Comparison of ENCODE assay signal across 38 cellular contexts in the genomic region with DNA sequence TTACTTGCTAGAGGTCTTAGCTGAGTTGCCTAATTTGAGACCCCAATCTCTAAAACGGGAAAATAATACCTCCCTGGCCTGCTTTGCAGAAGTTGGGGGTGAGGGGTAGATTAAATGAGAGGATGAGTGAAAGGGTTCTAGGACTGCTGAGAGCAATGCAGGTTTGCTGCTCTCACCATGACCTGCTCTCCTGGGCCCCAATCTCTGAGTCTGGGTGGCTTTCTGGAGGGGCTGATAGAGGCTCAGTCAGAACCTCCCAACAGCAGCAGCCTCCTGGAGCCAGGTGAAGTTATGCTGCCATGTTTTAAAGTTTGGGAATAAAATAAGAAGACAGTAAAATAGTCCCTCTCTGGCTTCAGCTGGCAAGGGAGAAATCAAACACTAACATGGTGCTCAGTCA. TPM values are rescaled to one million over a fixed set of nuclear protein-coding genes. Genes with fewer than 3 reads are reported as not detected.
"Had no signal": no experiment of that assay in that cellular context is flagged by ENCODE, and none has a peak within 500 bp of the region (broad histone marks: within the 10 kb centered on the region; RNA-seq: fewer than 3 reads in every experiment).

No MANE protein-coding gene starts in this region.

- H3K27ac Mint-ChIP-seq: activated B cell treated with CpG ODN at 0.5 μM for 24 hours; activated CD4-positive, alpha-beta memory T cell treated with anti-CD3 and anti-CD28 coated beads, Interleukin-2, amount 10 ng/mL, durations not matched to agents 7 days and 5 days; activated CD4-positive, alpha-beta T cell treated with anti-CD3 and anti-CD28 coated beads, Interleukin-2, amount 10 ng/mL, durations not matched to agents 7 days and 5 days; activated CD8-positive, alpha-beta memory T cell treated with anti-CD3 and anti-CD28 coated beads, Interleukin-2, amount 10 ng/mL, durations not matched to agents 7 days and 5 days; activated CD8-positive, alpha-beta T cell treated with anti-CD3 and anti-CD28 coated beads, Interleukin-2, amount 10 ng/mL, durations not matched to agents 7 days and 5 days; activated naive CD4-positive, alpha-beta T cell treated with anti-CD3 and anti-CD28 coated beads, Interleukin-2, amount 10 ng/mL, durations not matched to agents 7 days and 5 days; activated naive CD4-positive, alpha-beta T cell treated with anti-CD3 and anti-CD28 coated beads, Interleukin-2, amount 50 U/mL, for 24 hours; activated naive CD8-positive, alpha-beta T cell; activated naive CD8-positive, alpha-beta T cell treated with anti-CD3 and anti-CD28 coated beads, Interleukin-2, amount 10 ng/mL, durations not matched to agents 7 days and 5 days; activated naive CD8-positive, alpha-beta T cell treated with anti-CD3 and anti-CD28 coated beads, Interleukin-2, amount 50 U/mL, for 24 hours; activated T-helper 2 cell treated with anti-CD3 and anti-CD28 coated beads, Interferon-gamma antibody, Interleukin-2, Interleukin-4, amounts not matched to agents 10 μg/mL and 5 μg/mL and 100 μg/mL, durations not matched to agents 14 hours and 24 hours and 36 hours; brain; T-helper 1 cell treated with Interleukin-12 subunit alpha and Interleukin-12 subunit beta and Interleukin-4 antibody, amounts not matched to agents 30 μg/mL and 1 μg/mL, for 36 hours; T-helper 2 cell treated with Interferon-gamma antibody and Interleukin-4, amounts not matched to agents 5 μg/mL and 100 μg/mL, for 36 hours had no signal

- FAIRE-seq: bronchial epithelial cell, TTC549 had no signal

- DNase-seq: activated B cell treated with CpG ODN at 0.5 μM for 24 hours; activated CD4-positive, alpha-beta memory T cell treated with anti-CD3 and anti-CD28 coated beads, Interleukin-2, amount 10 ng/mL, durations not matched to agents 7 days and 5 days; activated CD4-positive, alpha-beta T cell treated with anti-CD3 and anti-CD28 coated beads for 4 hours; activated CD4-positive, alpha-beta T cell treated with anti-CD3 and anti-CD28 coated beads, Interleukin-2, amount 10 ng/mL, durations not matched to agents 7 days and 5 days; activated CD4-positive, alpha-beta T cell treated with anti-CD3 and anti-CD28 coated beads, Interleukin-2, amount 50 U/mL, for 48 hours; activated CD4-positive, CD25-positive, alpha-beta regulatory T cell treated with anti-CD3 and anti-CD28 coated beads, Interleukin-2, amount 50 U/mL, for 72 hours; activated CD8-positive, alpha-beta memory T cell treated with anti-CD3 and anti-CD28 coated beads for 24 hours; activated CD8-positive, alpha-beta memory T cell treated with anti-CD3 and anti-CD28 coated beads, Interleukin-2, amount 10 ng/mL, durations not matched to agents 7 days and 5 days; activated CD8-positive, alpha-beta memory T cell treated with anti-CD3 and anti-CD28 coated beads, Interleukin-2, amount 50 U/mL, for 48 hours; activated CD8-positive, alpha-beta T cell treated with anti-CD3 and anti-CD28 coated beads, Interleukin-2, amount 10 ng/mL, durations not matched to agents 7 days and 5 days; activated effector memory CD4-positive, alpha-beta T cell treated with Interleukin-2 at 50 U/mL for 16 hours; activated gamma-delta T cell; activated naive CD4-positive, alpha-beta T cell treated with anti-CD3 and anti-CD28 coated beads, Interleukin-2, amount 10 ng/mL, durations not matched to agents 7 days and 5 days; activated naive CD4-positive, alpha-beta T cell treated with Interleukin-2 at 50 U/mL for 16 hours; activated naive CD8-positive, alpha-beta T cell treated with anti-CD3 and anti-CD28 coated beads, Interleukin-2, amount 10 ng/mL, durations not matched to agents 7 days and 5 days; activated naive CD8-positive, alpha-beta T cell treated with anti-CD3 and anti-CD28 coated beads, Interleukin-2, amount 50 U/mL, for 24 hours; activated T-cell treated with anti-CD3 and anti-CD28 coated beads, Interleukin-2, amount 50 U/mL, for 1 hour; activated T-cell treated with anti-CD3 and anti-CD28 coated beads, Interleukin-2, amount 50 U/mL, for 48 hours; amygdala; anterior cingulate cortex; caudate nucleus; cerebellar nuclear complex; T-helper 1 cell; T-helper 2 cell; T-helper 9 cell had no signal

- H3K27me3 Mint-ChIP-seq: activated B cell treated with CpG ODN at 0.5 μM for 24 hours; activated CD4-positive, alpha-beta memory T cell treated with anti-CD3 and anti-CD28 coated beads, Interleukin-2, amount 10 ng/mL, durations not matched to agents 7 days and 5 days; activated CD4-positive, alpha-beta T cell treated with anti-CD3 and anti-CD28 coated beads, Interleukin-2, amount 10 ng/mL, durations not matched to agents 7 days and 5 days; activated CD8-positive, alpha-beta memory T cell treated with anti-CD3 and anti-CD28 coated beads, Interleukin-2, amount 10 ng/mL, durations not matched to agents 7 days and 5 days; activated naive CD4-positive, alpha-beta T cell treated with anti-CD3 and anti-CD28 coated beads, Interleukin-2, amount 10 ng/mL, durations not matched to agents 7 days and 5 days; activated naive CD4-positive, alpha-beta T cell treated with anti-CD3 and anti-CD28 coated beads, Interleukin-2, amount 50 U/mL, for 24 hours; activated naive CD8-positive, alpha-beta T cell; activated naive CD8-positive, alpha-beta T cell treated with anti-CD3 and anti-CD28 coated beads, Interleukin-2, amount 10 ng/mL, durations not matched to agents 7 days and 5 days; activated naive CD8-positive, alpha-beta T cell treated with anti-CD3 and anti-CD28 coated beads, Interleukin-2, amount 50 U/mL, for 24 hours; brain; central memory CD8-positive, alpha-beta T cell had no signal

- H3K4me3 Mint-ChIP-seq: activated B cell treated with CpG ODN at 0.5 μM for 24 hours; activated CD4-positive, alpha-beta memory T cell treated with anti-CD3 and anti-CD28 coated beads, Interleukin-2, amount 10 ng/mL, durations not matched to agents 7 days and 5 days; activated CD4-positive, alpha-beta T cell treated with anti-CD3 and anti-CD28 coated beads, Interleukin-2, amount 10 ng/mL, durations not matched to agents 7 days and 5 days; activated CD8-positive, alpha-beta memory T cell treated with anti-CD3 and anti-CD28 coated beads, Interleukin-2, amount 10 ng/mL, durations not matched to agents 7 days and 5 days; activated CD8-positive, alpha-beta T cell treated with anti-CD3 and anti-CD28 coated beads, Interleukin-2, amount 10 ng/mL, durations not matched to agents 7 days and 5 days; activated naive CD4-positive, alpha-beta T cell treated with anti-CD3 and anti-CD28 coated beads, Interleukin-2, amount 10 ng/mL, durations not matched to agents 7 days and 5 days; activated naive CD4-positive, alpha-beta T cell treated with anti-CD3 and anti-CD28 coated beads, Interleukin-2, amount 50 U/mL, for 24 hours; activated naive CD8-positive, alpha-beta T cell; activated naive CD8-positive, alpha-beta T cell treated with anti-CD3 and anti-CD28 coated beads, Interleukin-2, amount 10 ng/mL, durations not matched to agents 7 days and 5 days; activated naive CD8-positive, alpha-beta T cell treated with anti-CD3 and anti-CD28 coated beads, Interleukin-2, amount 50 U/mL, for 24 hours; central memory CD8-positive, alpha-beta T cell; T-helper 1 cell treated with Interleukin-12 subunit alpha and Interleukin-12 subunit beta and Interleukin-4 antibody, amounts not matched to agents 30 μg/mL and 1 μg/mL, for 36 hours; T-helper 2 cell treated with Interferon-gamma antibody and Interleukin-4, amounts not matched to agents 5 μg/mL and 100 μg/mL, for 36 hours had no signal

- H3K9me3 ChIP-seq: ascending aorta had no signal

- H3K4me3 ChIP-seq: ascending aorta, cardiac muscle cell had no signal

- H3K4me1 Mint-ChIP-seq: activated naive CD4-positive, alpha-beta T cell treated with anti-CD3 and anti-CD28 coated beads, Interleukin-2, amount 50 U/mL, for 24 hours had no signal

- H3K4me1 ChIP-seq: ascending aorta had no signal

- H3K27ac ChIP-seq: ascending aorta, cardiac muscle cell, VCaP had no signal

- ATAC-seq: activated CD8-positive, alpha-beta memory T cell treated with anti-CD3 and anti-CD28 coated beads, Interleukin-2, amount 10 ng/mL, durations not matched to agents 7 days and 5 days; activated CD8-positive, alpha-beta T cell treated with anti-CD3 and anti-CD28 coated beads, Interleukin-2, amount 10 ng/mL, durations not matched to agents 7 days and 5 days; activated naive CD8-positive, alpha-beta T cell treated with anti-CD3 and anti-CD28 coated beads, Interleukin-2, amount 50 U/mL, for 24 hours had no signal

- H3K27me3 ChIP-seq: ascending aorta, cardiac muscle cell had no signal

- H3K9me3 Mint-ChIP-seq: activated B cell treated with CpG ODN at 0.5 μM for 24 hours; activated CD4-positive, alpha-beta memory T cell treated with anti-CD3 and anti-CD28 coated beads, Interleukin-2, amount 10 ng/mL, durations not matched to agents 7 days and 5 days; activated CD4-positive, alpha-beta T cell treated with anti-CD3 and anti-CD28 coated beads, Interleukin-2, amount 10 ng/mL, durations not matched to agents 7 days and 5 days; activated naive CD4-positive, alpha-beta T cell treated with anti-CD3 and anti-CD28 coated beads, Interleukin-2, amount 10 ng/mL, durations not matched to agents 7 days and 5 days; activated naive CD4-positive, alpha-beta T cell treated with anti-CD3 and anti-CD28 coated beads, Interleukin-2, amount 50 U/mL, for 24 hours; activated naive CD8-positive, alpha-beta T cell treated with anti-CD3 and anti-CD28 coated beads, Interleukin-2, amount 10 ng/mL, durations not matched to agents 7 days and 5 days; activated naive CD8-positive, alpha-beta T cell treated with anti-CD3 and anti-CD28 coated beads, Interleukin-2, amount 50 U/mL, for 24 hours; activated T-helper 2 cell treated with anti-CD3 and anti-CD28 coated beads, Interferon-gamma antibody, Interleukin-2, Interleukin-4, amounts not matched to agents 10 μg/mL and 5 μg/mL and 100 μg/mL, durations not matched to agents 14 hours and 24 hours and 36 hours; brain; central memory CD8-positive, alpha-beta T cell; T-helper 1 cell treated with Interleukin-12 subunit alpha and Interleukin-12 subunit beta and Interleukin-4 antibody, amounts not matched to agents 30 μg/mL and 1 μg/mL, for 36 hours; T-helper 2 cell treated with Interferon-gamma antibody and Interleukin-4, amounts not matched to agents 5 μg/mL and 100 μg/mL, for 36 hours had no signal

RNA-seq across cellular contexts. Expression of a gene that starts 40.1 kb away (rescaled TPM):
- total RNA-seq: activated CD4-positive, alpha-beta memory T cell treated with anti-CD3 and anti-CD28 coated beads, Interleukin-2, amount 10 ng/mL, durations not matched to agents 7 days and 5 days; activated CD8-positive, alpha-beta memory T cell treated with anti-CD3 and anti-CD28 coated beads, Interleukin-2, amount 10 ng/mL, durations not matched to agents 7 days and 5 days; activated CD8-positive, alpha-beta T cell treated with anti-CD3 and anti-CD28 coated beads, Interleukin-2, amount 10 ng/mL, durations not matched to agents 7 days and 5 days; ascending aorta; bronchial epithelial cell; cardiac muscle cell; chondrocyte had no signal
- polyA plus RNA-seq: cardiac muscle cell had no signal
